ENCODE assay signal across 23 cellular contexts in the genomic region with DNA sequence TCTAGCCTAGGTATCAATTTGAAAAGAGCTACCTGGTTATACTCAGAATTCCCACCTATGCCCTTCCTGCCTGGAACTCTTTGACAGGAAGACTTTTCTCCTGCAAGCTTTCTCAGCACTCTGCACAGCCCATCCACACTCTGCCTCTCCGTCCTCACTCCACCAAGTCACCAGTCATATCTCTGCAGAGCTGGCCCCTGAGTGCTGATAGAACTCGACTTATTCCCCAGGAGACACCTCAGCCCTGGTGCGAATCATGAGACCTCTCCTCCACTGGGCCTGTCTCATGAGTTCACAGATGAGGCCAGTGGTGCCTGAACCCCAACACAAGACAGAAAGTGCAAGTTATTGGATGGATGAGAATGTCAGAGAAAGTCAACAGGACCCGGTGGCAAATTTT. TPM values are rescaled to one million over a fixed set of nuclear protein-coding genes. Genes with fewer than 3 reads are reported as not detected.
DNase-seq lines count a peak whose midpoint lies in the region; ATAC-seq and TF ChIP-seq lines count a peak whose summit lies in the region.
"Had no signal": no experiment of that assay in that cellular context is flagged by ENCODE, and none has a peak within 500 bp of the region (broad histone marks: within the 10 kb centered on the region; RNA-seq: fewer than 3 reads in every experiment).

No MANE protein-coding gene starts in this region.

- H2AFZ ChIP-seq in IMR-90 (replicated peaks; ENCODE audit: low read length, poor library complexity): no peak overlapping the region
- no peak overlapping the region for H2AFZ ChIP-seq in neuronal stem cell (ENCODE audit: low read length)
- H2AFZ ChIP-seq: GM23338 had no signal

- no peak overlapping the region for H3K23ac ChIP-seq in IMR-90 (ENCODE audit: low read depth, low read length)
- H3K23ac ChIP-seq in neuronal stem cell (ENCODE audit: low read depth, low read length, poor library complexity): no peak overlapping the region

- CTCF ChIA-PET in IMR-90 (lab: Yijun Ruan, JAX): no interaction called here

- H3K9me1 ChIP-seq in IMR-90 (ENCODE audit: insufficient read depth, low read length): 0 out of 2 replicates have a peak, but pooled peaks cover 4% of the 10 kb centered on the region

- no peak overlapping the region for H4K5ac ChIP-seq in IMR-90 (ENCODE audit: low read depth, low read length)

- H2BK120ac ChIP-seq in IMR-90 (ENCODE audit: low read depth, low read length) (no peak overlapping the region), neuronal stem cell (ENCODE audit: low read depth, low read length) (no peak overlapping the region)

- H2BK5ac ChIP-seq in IMR-90 (ENCODE audit: low read depth, low read length, poor library complexity, severe bottlenecking) (no peak overlapping the region), neuronal stem cell (ENCODE audit: low read length) (no peak overlapping the region)

- H3K36me3 ChIP-seq in IMR-90 (ENCODE audit: control insufficient read depth, insufficient read depth, low read length) (no peaks in the 10 kb centered on the region), neuronal stem cell (replicated peaks in 1 of 2; ENCODE audit: control insufficient read depth in 2 of 2, insufficient read depth in 2 of 2, low read length in 2 of 2) (no peaks in the 10 kb centered on the region), psoas muscle (ENCODE audit: insufficient read depth in 1 of 2, low read depth in 1 of 2) (no peaks in the 10 kb centered on the region)
- H3K36me3 ChIP-seq: BE2C; BLaER1 treated with 17β-estradiol and CSF1 and Interleukin-3, amounts not matched to agents 10 nM and 100 nM had no signal

- H3K27ac ChIP-seq in IMR-90 (ENCODE audit: insufficient read depth, low read length) (no peak overlapping the region), dorsolateral prefrontal cortex (peak overlapping the region in 47 of 59 donors; percentile 11 to 95 (median 85)), neuronal stem cell (replicated peaks; ENCODE audit: low read length) (no peak overlapping the region), psoas muscle (no peak overlapping the region)
- H3K27ac ChIP-seq: A549; BLaER1 treated with 17β-estradiol and CSF1 and Interleukin-3, amounts not matched to agents 10 nM and 100 nM had no signal

- no peaks in the 10 kb centered on the region for H4K20me1 ChIP-seq in IMR-90 (ENCODE audit: insufficient read depth, low read length)
- H4K20me1 ChIP-seq: BLaER1 treated with 17β-estradiol and CSF1 and Interleukin-3, amounts not matched to agents 10 nM and 100 nM had no signal

- DNase-seq in IMR-90 (no peak), dorsolateral prefrontal cortex (no peak), neuronal stem cell (ENCODE audit: low spot score) (no peak), psoas muscle (no peak)
- DNase-seq: 8988T; ACHN; AML-193; BE2C; CD4-positive, alpha-beta T cell; CD8-positive, alpha-beta memory T cell; DMS 273 treated with DMSO at 0.1 percent for 48 hours; DMS79; EL; GDM1; H9 had no signal

- no peak overlapping the region for H3K18ac ChIP-seq in IMR-90 (ENCODE audit: low read depth, low read length)
- peak overlapping the region; percentile 86 for H3K18ac ChIP-seq in neuronal stem cell (ENCODE audit: low read length)

- no peak overlapping the region for H3K4me3 ChIP-seq in IMR-90 (ENCODE audit: insufficient read depth, low read depth, low read length)
- no peak overlapping the region for H3K4me3 ChIP-seq in dorsolateral prefrontal cortex
- H3K4me3 ChIP-seq in neuronal stem cell (ENCODE audit: low read length in 2 of 2): no peak overlapping the region
- H3K4me3 ChIP-seq in psoas muscle: no peak overlapping the region
- H3K4me3 ChIP-seq: A549; BLaER1 treated with 17β-estradiol and CSF1 and Interleukin-3, amounts not matched to agents 10 nM and 100 nM; GM12878; GM23338 had no signal

- H3K9me3 ChIP-seq in IMR-90 (ENCODE audit: control insufficient read depth, insufficient read depth, low read length) (no peaks in the 10 kb centered on the region), neuronal stem cell (replicated peaks in 1 of 2; ENCODE audit: control insufficient read depth in 2 of 2, insufficient read depth in 1 of 2, low read depth in 1 of 2, low read length in 2 of 2) (peaks cover 0 to 12% of the 10 kb centered on the region in 2 donors), psoas muscle (no peaks in the 10 kb centered on the region)
- H3K9me3 ChIP-seq: A549; BE2C; BLaER1 treated with 17β-estradiol and CSF1 and Interleukin-3, amounts not matched to agents 10 nM and 100 nM had no signal

- H2BK20ac ChIP-seq in IMR-90 (ENCODE audit: low read depth, low read length): no peak overlapping the region

- peaks cover 0 to 11% of the 10 kb centered on the region in 2 experiments; a peak in 2 of 4 replicates for H3K79me1 ChIP-seq in IMR-90 (ENCODE audit: low read depth in 1 of 2, low read length in 2 of 2)
- H3K79me1 ChIP-seq in neuronal stem cell (ENCODE audit: low read depth, low read length): no peaks in the 10 kb centered on the region

- no peaks in the 10 kb centered on the region for H3K27me3 ChIP-seq in IMR-90 (ENCODE audit: control insufficient read depth, insufficient read depth, low read length)
- no peaks in the 10 kb centered on the region for H3K27me3 ChIP-seq in dorsolateral prefrontal cortex
- H3K27me3 ChIP-seq in neuronal stem cell (ENCODE audit: control insufficient read depth in 3 of 3, insufficient read depth in 3 of 3, low read depth in 1 of 3, low read length in 3 of 3): no peaks in the 10 kb centered on the region
- no peaks in the 10 kb centered on the region for H3K27me3 ChIP-seq in psoas muscle (ENCODE audit: insufficient read depth in 3 of 3, low read length in 2 of 3)
- H3K27me3 ChIP-seq: BE2C; BLaER1 treated with 17β-estradiol and CSF1 and Interleukin-3, amounts not matched to agents 10 nM and 100 nM had no signal

- ATAC-seq in IMR-90 (ENCODE audit: low read depth) (no peak), HG02938 (IDR thresholded peaks at IDR 0.05; ENCODE audit: unreplicated experiment) (no peak), psoas muscle (no peak), HG02852 (IDR thresholded peaks at IDR 0.05; ENCODE audit: unreplicated experiment) (no peak)
- ATAC-seq: A549, GM12878, GM23338, HCT116 had no signal

- in situ Hi-C loops in IMR-90 (cut with MboI; ENCODE audit: low sequenced_read_pairs): no loop called here

- H2AK5ac ChIP-seq in IMR-90 (ENCODE audit: low read depth, low read length): peak overlapping the region; percentile 4; the same call in 1 of the 2 replicates
- no peak overlapping the region for H2AK5ac ChIP-seq in neuronal stem cell (ENCODE audit: low read depth, low read length)

- H3K9ac ChIP-seq in IMR-90 (ENCODE audit: low read depth, low read length) (no peak overlapping the region), neuronal stem cell (ENCODE audit: low read depth, low read length, poor library complexity) (no peak overlapping the region)
- H3K9ac ChIP-seq: BLaER1 treated with 17β-estradiol and CSF1 and Interleukin-3, amounts not matched to agents 10 nM and 100 nM had no signal

- dilution Hi-C loops in IMR-90 (cut with HindIII; ENCODE audit: low sequenced_read_pairs, unreplicated experiment): no loop called here

- POLR2A ChIA-PET in IMR-90 (lab: Charles Lee; ENCODE audit: unreplicated experiment): no interaction called here

- H3K14ac ChIP-seq in IMR-90 (replicated peaks; ENCODE audit: low read depth, low read length) (0 out of 2 replicates have a peak overlapping the region, but pooled peaks have one; percentile 44), neuronal stem cell (ENCODE audit: low read length) (no peak overlapping the region)

- peaks cover 2% of the 10 kb centered on the region; the same call in 1 of the 2 replicates for H3K4me1 ChIP-seq in IMR-90 (ENCODE audit: control insufficient read depth, insufficient read depth, low read length)
- peaks cover 7 to 10% of the 10 kb centered on the region in 2 donors for H3K4me1 ChIP-seq in neuronal stem cell (ENCODE audit: control insufficient read depth in 2 of 2, insufficient read depth in 1 of 2, low read depth in 1 of 2, low read length in 2 of 2)
- no peaks in the 10 kb centered on the region for H3K4me1 ChIP-seq in psoas muscle
- H3K4me1 ChIP-seq: BE2C had no signal

- intact Hi-C loops in IMR-90 (cut with micrococcal nuclease) (no loop called here), dorsolateral prefrontal cortex (cut with DNase I) (no loop called here), psoas muscle (cut with DNase I) (no loop called here)

- H3K4me2 ChIP-seq in IMR-90 (ENCODE audit: low read depth, low read length) (no peak overlapping the region), neuronal stem cell (ENCODE audit: insufficient read depth, low read length, poor library complexity, severe bottlenecking) (no peak overlapping the region)
- H3K4me2 ChIP-seq: A549; BLaER1 treated with 17β-estradiol and CSF1 and Interleukin-3, amounts not matched to agents 10 nM and 100 nM; GM23338 had no signal

- no peak overlapping the region for H3K56ac ChIP-seq in IMR-90 (ENCODE audit: extremely low read depth, insufficient read depth, low read length)

- peak overlapping the region; percentile 63 for H2BK12ac ChIP-seq in neuronal stem cell (ENCODE audit: low read length)

- H3K4ac ChIP-seq in IMR-90 (ENCODE audit: low read depth, low read length) (no peak overlapping the region), neuronal stem cell (ENCODE audit: low read length) (peak overlapping the region; percentile 26)

- 0 out of 3 replicates have a peak overlapping the region, but pooled peaks have one; percentile 2 for H2BK15ac ChIP-seq in IMR-90 (ENCODE audit: low read depth, low read length)
- H2BK15ac ChIP-seq in neuronal stem cell (ENCODE audit: low read length): peak overlapping the region; percentile 7

- BruUV-seq in IMR-90 (replicated peaks; lab: Mats Ljungman, UMichigan): no TSS peak

- WGBS in IMR-90 (ENCODE audit: extremely low coverage in 2 of 2, insufficient read length in 1 of 2), 2 experiments: 100% methylated on average over 1 of the region's 4 CpGs; no CpG with 5 or more reads in 1 of the 2 experiments
- no CpG with 5 or more reads among the region's 4 CpGs for WGBS in neuronal stem cell (ENCODE audit: extremely low coverage in 2 of 2, insufficient read length in 2 of 2, insufficient replicate concordance in 1 of 2), 2 donors
- WGBS in psoas muscle, 3 donors: 90 to 91% (median 90%) methylated on average over 4 of the region's 4 CpGs

- TF ChIP-seq CTCF in IMR-90 (conservative IDR thresholded peaks at IDR 0.05; ENCODE audit: low read depth, low read length) (no peak), dorsolateral prefrontal cortex (IDR thresholded peaks at IDR 0.05 in 54 of 56, conservative IDR thresholded peaks at IDR 0.05 in 2 of 56; ENCODE audit: low read depth in 1 of 56, partially characterized antibody in 56 of 56) (no peak), psoas muscle (IDR thresholded peaks at IDR 0.05) (no peak)

- TF ChIP-seq POLR2A in IMR-90 (IDR thresholded peaks at IDR 0.05; ENCODE audit: low read depth, low read length): no peak

- no peak overlapping the region for H2AK9ac ChIP-seq in IMR-90 (replicated peaks; ENCODE audit: low read depth, low read length, poor library complexity)

- H4K8ac ChIP-seq in IMR-90 (ENCODE audit: low read depth in 2 of 2, low read length in 2 of 2) (no peak overlapping the region), neuronal stem cell (ENCODE audit: low read depth, low read length) (no peak overlapping the region)

- no peak overlapping the region for H4K91ac ChIP-seq in IMR-90 (ENCODE audit: insufficient read depth, low read depth, low read length)
- H4K91ac ChIP-seq in neuronal stem cell (ENCODE audit: low read depth, low read length, poor library complexity): no peak overlapping the region

- TF ChIP-seq RAD21 in IMR-90 (IDR thresholded peaks at IDR 0.05; ENCODE audit: low read length): no peak

RNA-seq across cellular contexts. Expression of a gene that starts 32.0 kb away (rescaled TPM):
- total RNA-seq in IMR-90 (2012; rRNA removed) (2.3 and 3.3 TPM in 2 replicates), dorsolateral prefrontal cortex (10 to 100 TPM; 33.1 to 91.2 (median 49.7) TPM), psoas muscle (10 to 100 TPM in 1 of 4 donors, 1 to 10 TPM in 3; 2.1 to 15.5 (median 6.4) TPM)
- polyA plus RNA-seq in IMR-90 (2012; rRNA removed) (4.1 and 4.2 TPM in 2 replicates), psoas muscle (1 to 10 TPM in 2 of 3 donors, under 1 TPM in 1; 0.83 to 1.9 (median 1.4) TPM)
- polyA plus RNA-seq in IMR-90 (2012; cell fraction: cytosol; rRNA removed): 1.9 and 2.2 TPM in 2 replicates
- polyA plus RNA-seq in IMR-90 (2012; cell fraction: nucleus; rRNA removed; ENCODE audit: low replicate concordance): 7.8 and 14.6 TPM in 2 replicates
- polyA plus RNA-seq in neuronal stem cell (2013, experiment 1 of 2): 13.7 TPM
- 14.1 TPM for polyA plus RNA-seq in neuronal stem cell (2013, experiment 2 of 2)
- polyA plus RNA-seq: CD14-positive monocyte had no signal

RNA-seq across cellular contexts. Expression of a gene that starts 46.0 kb away (rescaled TPM):
- total RNA-seq in IMR-90 (2012; rRNA removed) (45.0 and 80.3 TPM in 2 replicates), dorsolateral prefrontal cortex (10 to 100 TPM; 22.0 to 71.3 (median 38.2) TPM), psoas muscle (10 to 100 TPM; 21.0 to 32.1 (median 25.0) TPM)
- polyA plus RNA-seq in IMR-90 (2012; rRNA removed) (26.7 and 32.4 TPM in 2 replicates), psoas muscle (10 to 100 TPM; 15.9 to 38.7 (median 19.3) TPM)
- 59.8 and 60.1 TPM in 2 replicates for polyA plus RNA-seq in IMR-90 (2012; cell fraction: cytosol; rRNA removed)
- 18.1 and 26.0 TPM in 2 replicates for polyA plus RNA-seq in IMR-90 (2012; cell fraction: nucleus; rRNA removed; ENCODE audit: low replicate concordance)
- 58.2 TPM for polyA plus RNA-seq in neuronal stem cell (2013, experiment 1 of 2)
- 60.1 TPM for polyA plus RNA-seq in neuronal stem cell (2013, experiment 2 of 2)

Comparison
In these comparisons a context has a peak if more than half of its experiments do, and no peak if none do; other contexts are left out.
1. H3K27ac ChIP-seq: peak in dorsolateral prefrontal cortex (47 of 59); none in IMR-90 (single experiment), neuronal stem cell (single experiment) and psoas muscle (single experiment).